In genomic region chr6:85449388-85449817, GRCh38 we compare ENCODE assay signal across 8 cellular contexts. TPM values are rescaled to one million over a fixed set of nuclear protein-coding genes. Genes with fewer than 3 reads are reported as not detected.
A peak's percentile ranks its signal among the peaks of the same experiment; 100 is the strongest.
DNase-seq lines count a peak whose midpoint lies in the region; ATAC-seq and TF ChIP-seq lines count a peak whose summit lies in the region.

No MANE protein-coding gene starts in this region.

- BruUV-seq in Calu3 (replicated peaks; lab: Mats Ljungman, UMichigan): no TSS peak

- CTCF ChIA-PET in Calu3 (lab: Charles Lee): interaction anchor here (1.1 to 2.1 kb wide), 5 partner anchors 33 to 94 kb away, joined by 4 to 9 read pairs (median 4); no protein-coding TSS in a partner anchor

- H3K27ac Mint-ChIP-seq in Calu3 (ENCODE audit: unreplicated experiment) (peak overlapping the region; percentile 89), glutamatergic neuron (ENCODE audit: unreplicated experiment) (no peak overlapping the region), progenitor cell of endocrine pancreas (no peak overlapping the region)

- H3K27me3 Mint-ChIP-seq in Calu3 (ENCODE audit: unreplicated experiment) (no peaks in the 10 kb centered on the region), glutamatergic neuron (ENCODE audit: unreplicated experiment) (peaks cover 14% of the 10 kb centered on the region), progenitor cell of endocrine pancreas (peaks cover 26% of the 10 kb centered on the region)

- no peak for TF ChIP-seq CTCF in Calu3 (IDR thresholded peaks at IDR 0.05; ENCODE audit: unreplicated experiment)
- no peak for TF ChIP-seq CTCF in glutamatergic neuron (IDR thresholded peaks at IDR 0.05; ENCODE audit: partially characterized antibody, unreplicated experiment)
- TF ChIP-seq CTCF in progenitor cell of endocrine pancreas (IDR thresholded peaks at IDR 0.05; ENCODE audit: unreplicated experiment): no peak

- H3K4me3 Mint-ChIP-seq in Calu3 (ENCODE audit: low read depth, unreplicated experiment) (peak overlapping the region; percentile 99), glutamatergic neuron (ENCODE audit: unreplicated experiment) (peak overlapping the region; percentile 96), progenitor cell of endocrine pancreas (ENCODE audit: low read depth) (peak overlapping the region; percentile 86)

- H3K4me1 Mint-ChIP-seq in Calu3 (ENCODE audit: low read depth, unreplicated experiment) (peaks cover 61% of the 10 kb centered on the region), glutamatergic neuron (ENCODE audit: low read depth, unreplicated experiment) (peaks cover 6% of the 10 kb centered on the region), progenitor cell of endocrine pancreas (ENCODE audit: low read depth) (peaks cover 50% of the 10 kb centered on the region)

- ATAC-seq in GM21381 (IDR thresholded peaks at IDR 0.05; ENCODE audit: unreplicated experiment) (peak; percentile 66), left lobe of liver (no peak)

- intact Hi-C loops in Calu3 (cut with micrococcal nuclease; ENCODE audit: unreplicated experiment): no loop called here

- H3K9me3 Mint-ChIP-seq in Calu3 (ENCODE audit: low read depth, unreplicated experiment) (no peaks in the 10 kb centered on the region), glutamatergic neuron (ENCODE audit: unreplicated experiment) (peaks cover 1% of the 10 kb centered on the region), progenitor cell of endocrine pancreas (ENCODE audit: low read depth) (no peaks in the 10 kb centered on the region)

- H3K36me3 Mint-ChIP-seq in Calu3 (ENCODE audit: insufficient read depth, unreplicated experiment) (peaks cover 27% of the 10 kb centered on the region), glutamatergic neuron (ENCODE audit: unreplicated experiment) (no peaks in the 10 kb centered on the region), progenitor cell of endocrine pancreas (ENCODE audit: insufficient read depth) (no peaks in the 10 kb centered on the region)

- DNase-seq in Calu3: peak; percentile 12
- DNase-seq in HT-29 (ENCODE audit: low spot score): peak; percentile 47
- peak; percentile 39 for DNase-seq in activated gamma-delta T cell treated with anti-CD3 and anti-CD28 coated beads, Interleukin-2, amount 50 U/mL, for 16 hours (ENCODE audit: low read depth)
- DNase-seq in glutamatergic neuron: no peak
- DNase-seq in progenitor cell of endocrine pancreas (ENCODE audit: low spot score, unreplicated experiment): no peak
- DNase-seq in left lobe of liver (ENCODE audit: low spot score): no peak
- no peak for DNase-seq in NCI-H146 treated with DMSO at 0.1 percent for 48 hours (lab: John Stamatoyannopoulos, UW; ENCODE audit: unreplicated experiment)

RNA-seq across cellular contexts. Expression of gene NT5E, which starts 0.5 kb away (rescaled TPM):
- total RNA-seq in Calu3 (2022) (52.8 and 76.5 TPM in 2 replicates), glutamatergic neuron (ENCODE audit: unreplicated experiment) (0.29 TPM), progenitor cell of endocrine pancreas (31.9 and 38.2 TPM in 2 replicates), left lobe of liver (29.9 TPM)
- total RNA-seq in HT-29 (2014; rRNA removed; shearing (Covaris generic)): 57.4 and 74.7 TPM in 2 replicates

Comparison
In these comparisons a context has a peak if more than half of its experiments do, and no peak if none do; other contexts are left out.
1. DNase-seq: peak in Calu3 (single experiment), HT-29 (single experiment) and activated gamma-delta T cell treated with anti-CD3 and anti-CD28 coated beads, Interleukin-2, amount 50 U/mL, for 16 hours (single experiment); none in glutamatergic neuron (single experiment), progenitor cell of endocrine pancreas (single experiment), left lobe of liver (single experiment) and NCI-H146 treated with DMSO at 0.1 percent for 48 hours (single experiment).
2. RNA of gene NT5E, which starts 0.5 kb away (total RNA-seq): 52.8 to 76.5 TPM in Calu3, 57.4 to 74.7 TPM in HT-29, 31.9 to 38.2 TPM in progenitor cell of endocrine pancreas and 29.9 TPM in left lobe of liver (single experiment); 0.29 TPM in glutamatergic neuron (single experiment); every median in the first group is over 10 times any median in the second.
3. Peak in every context shown above with its lines, with median percentiles within 50 percentile points of each other: H3K4me3 Mint-ChIP-seq.